Comparison of ENCODE assay signal across 21 cellular contexts in genomic region chr6:34839696-34840352, GRCh38. TPM values are rescaled to one million over a fixed set of nuclear protein-coding genes. Genes with fewer than 3 reads are reported as not detected.
DNase-seq lines count a peak whose midpoint lies in the region; ATAC-seq, FAIRE-seq and TF ChIP-seq lines count a peak whose summit lies in the region.
"Had no signal": no experiment of that assay in that cellular context is flagged by ENCODE, and none has a peak within 500 bp of the region (broad histone marks: within the 10 kb centered on the region; RNA-seq: fewer than 3 reads in every experiment).

No MANE protein-coding gene starts in this region.

- H3K4me1 ChIP-seq in H1 (replicated peaks in 1 of 4; ENCODE audit: control insufficient read depth in 3 of 4, insufficient read depth in 4 of 4, low read length in 3 of 4) (no peaks in the 10 kb centered on the region), ovary (ENCODE audit: insufficient read depth) (no peaks in the 10 kb centered on the region)
- H3K4me1 ChIP-seq: SJCRH30, testis had no signal

- H3K14ac ChIP-seq in H1 (ENCODE audit: insufficient read length): no peak overlapping the region

- H4K91ac ChIP-seq in H1 (replicated peaks; ENCODE audit: insufficient read length, low read length): no peak overlapping the region

- TF ChIP-seq RAD21 in H1 (IDR thresholded peaks at IDR 0.05 in 1 of 2, conservative IDR thresholded peaks at IDR 0.05 in 1 of 2; ENCODE audit: low read depth in 2 of 2, low read length in 2 of 2): no peak

- no peak for FAIRE-seq in H1 (lab: Jason Lieb, UNC)
- FAIRE-seq: islet of Langerhans had no signal

- TF ChIP-seq EP300 in H1 (IDR thresholded peaks at IDR 0.05; ENCODE audit: borderline replicate concordance in 1 of 2, low read depth in 2 of 2, low read length in 2 of 2) (no peak), ovary (IDR thresholded peaks at IDR 0.05) (no peak)

- H4K8ac ChIP-seq in H1 (ENCODE audit: extremely low read depth, insufficient read depth, low read length): peak overlapping the region; percentile 36; the same call in 1 of the 2 replicates

- no peak overlapping the region for H3K18ac ChIP-seq in H1 (ENCODE audit: extremely low read depth, low read length)

- H3K79me2 ChIP-seq in H1 (ENCODE audit: control insufficient read depth in 1 of 2, insufficient read depth in 2 of 2, low read length in 2 of 2): no peaks in the 10 kb centered on the region

- intact Hi-C loops in ovary (cut with DNase I): no loop called here

- no peaks in the 10 kb centered on the region for H3K27me3 Mint-ChIP-seq in stimulated activated naive CD8-positive, alpha-beta T cell treated with anti-CD3 and anti-CD28 coated beads, Interleukin-15, Interleukin-2, amounts not matched to agents 100 ng/mL and 50 ng/mL, for 24 hours
- H3K27me3 Mint-ChIP-seq in stimulated activated naive CD8-positive, alpha-beta T cell treated with anti-CD3 and anti-CD28 coated beads, Interleukin-15, amount 100 ng/mL, for 72 hours: no peaks in the 10 kb centered on the region
- H3K27me3 Mint-ChIP-seq in stimulated activated naive B cell treated with anti-CD40 and anti-IgM and Interleukin-4, amounts not matched to agents 10 μg/mL and 1 μg/mL and 100 μg/mL, for 72 hours: no peaks in the 10 kb centered on the region
- H3K27me3 Mint-ChIP-seq in osteocyte (ENCODE audit: unreplicated experiment): no peaks in the 10 kb centered on the region
- H3K27me3 Mint-ChIP-seq: naive thymus-derived CD8-positive, alpha-beta T cell; T-helper 17 cell had no signal

- DNase-seq in stimulated activated naive CD8-positive, alpha-beta T cell treated with anti-CD3 and anti-CD28 coated beads, Interleukin-15, amount 100 ng/mL, for 72 hours: no peak
- peak; percentile 69 for DNase-seq in MG63
- no peak for DNase-seq in H1 (ENCODE audit: low read depth in 1 of 2, low spot score in 2 of 2)
- DNase-seq in stimulated activated naive B cell treated with anti-CD40 and anti-IgM and Interleukin-4, amounts not matched to agents 10 μg/mL and 1 μg/mL and 100 μg/mL, for 72 hours: no peak
- no peak for DNase-seq in GM13977 (ENCODE audit: low spot score)
- no peak for DNase-seq in osteocyte (ENCODE audit: extremely low spot score, unreplicated experiment)
- no peak for DNase-seq in ovary
- DNase-seq: activated CD4-positive, CD25-positive, alpha-beta regulatory T cell; AML-193; central memory CD4-positive, alpha-beta T cell; effector CD4-positive, alpha-beta T cell; naive thymus-derived CD8-positive, alpha-beta T cell; NCI-H1092; NCI-H2081; SJCRH30; spleen; T-helper 17 cell; testis had no signal

- H2BK20ac ChIP-seq in H1 (ENCODE audit: low read length): no peak overlapping the region

- H3K27ac ChIP-seq in H1 (ENCODE audit: low read depth, low read length) (peak overlapping the region; percentile 53; the same call in 1 of the 2 replicates), ovary (no peak overlapping the region)
- H3K27ac ChIP-seq: SJCRH30, spleen, testis had no signal

- CTCF ChIA-PET in H1 (lab: Charles Lee; ENCODE audit: partially characterized antibody): interaction anchor here (0.9 to 1.2 kb wide), 2 partner anchors 22 to 28 kb away, joined by 3 read pairs; no protein-coding TSS in a partner anchor

- no peaks in the 10 kb centered on the region for H3K4me1 Mint-ChIP-seq in stimulated activated naive CD8-positive, alpha-beta T cell treated with anti-CD3 and anti-CD28 coated beads, Interleukin-15, Interleukin-2, amounts not matched to agents 100 ng/mL and 50 ng/mL, for 24 hours (ENCODE audit: low read depth)
- no peaks in the 10 kb centered on the region for H3K4me1 Mint-ChIP-seq in stimulated activated naive CD8-positive, alpha-beta T cell treated with anti-CD3 and anti-CD28 coated beads, Interleukin-15, amount 100 ng/mL, for 72 hours
- peaks cover 0 to 2% of the 10 kb centered on the region in 2 donors for H3K4me1 Mint-ChIP-seq in stimulated activated naive B cell treated with anti-CD40 and anti-IgM and Interleukin-4, amounts not matched to agents 10 μg/mL and 1 μg/mL and 100 μg/mL, for 72 hours
- H3K4me1 Mint-ChIP-seq in osteocyte (ENCODE audit: unreplicated experiment): no peaks in the 10 kb centered on the region
- H3K4me1 Mint-ChIP-seq: naive thymus-derived CD8-positive, alpha-beta T cell had no signal

- TF ChIP-seq POLR2A in H1 (IDR thresholded peaks at IDR 0.05; ENCODE audit: control extremely low read depth in 1 of 2, low read depth in 2 of 2, low read length in 2 of 2) (no peak), ovary (IDR thresholded peaks at IDR 0.05) (no peak)

- H3K27ac Mint-ChIP-seq in stimulated activated naive CD8-positive, alpha-beta T cell treated with anti-CD3 and anti-CD28 coated beads, Interleukin-15, Interleukin-2, amounts not matched to agents 100 ng/mL and 50 ng/mL, for 24 hours: peak overlapping the region; percentile 19
- no peak overlapping the region for H3K27ac Mint-ChIP-seq in stimulated activated naive CD8-positive, alpha-beta T cell treated with anti-CD3 and anti-CD28 coated beads, Interleukin-15, amount 100 ng/mL, for 72 hours
- peak overlapping the region; percentile 37 for H3K27ac Mint-ChIP-seq in stimulated activated naive B cell treated with anti-CD40 and anti-IgM and Interleukin-4, amounts not matched to agents 10 μg/mL and 1 μg/mL and 100 μg/mL, for 72 hours
- no peak overlapping the region for H3K27ac Mint-ChIP-seq in osteocyte (ENCODE audit: unreplicated experiment)
- H3K27ac Mint-ChIP-seq: activated T-helper 2 cell treated with anti-CD3 and anti-CD28 coated beads, Interferon-gamma antibody, Interleukin-2, Interleukin-4, amounts not matched to agents 10 μg/mL and 5 μg/mL and 100 μg/mL, durations not matched to agents 14 hours and 24 hours and 36 hours; T-helper 17 cell had no signal

- no peak overlapping the region for H3K4me3 Mint-ChIP-seq in stimulated activated naive CD8-positive, alpha-beta T cell treated with anti-CD3 and anti-CD28 coated beads, Interleukin-15, Interleukin-2, amounts not matched to agents 100 ng/mL and 50 ng/mL, for 24 hours
- no peak overlapping the region for H3K4me3 Mint-ChIP-seq in stimulated activated naive CD8-positive, alpha-beta T cell treated with anti-CD3 and anti-CD28 coated beads, Interleukin-15, amount 100 ng/mL, for 72 hours
- H3K4me3 Mint-ChIP-seq in stimulated activated naive B cell treated with anti-CD40 and anti-IgM and Interleukin-4, amounts not matched to agents 10 μg/mL and 1 μg/mL and 100 μg/mL, for 72 hours: no peak overlapping the region
- no peak overlapping the region for H3K4me3 Mint-ChIP-seq in osteocyte (ENCODE audit: unreplicated experiment)
- H3K4me3 Mint-ChIP-seq: naive thymus-derived CD8-positive, alpha-beta T cell; T-helper 17 cell had no signal

- H2BK120ac ChIP-seq in H1 (replicated peaks; ENCODE audit: low read depth, low read length): no peak overlapping the region

- H2BK15ac ChIP-seq in H1 (ENCODE audit: low read length): no peak overlapping the region

- ATAC-seq in stimulated activated naive CD8-positive, alpha-beta T cell treated with anti-CD3 and anti-CD28 coated beads, Interleukin-15, amount 100 ng/mL, for 72 hours: no peak
- ATAC-seq in stimulated activated naive B cell treated with anti-CD40 and anti-IgM and Interleukin-4, amounts not matched to agents 10 μg/mL and 1 μg/mL and 100 μg/mL, for 72 hours (replicated peaks): no peak
- ATAC-seq: naive thymus-derived CD8-positive, alpha-beta T cell; T-helper 17 cell had no signal

- no peak overlapping the region for H3K23ac ChIP-seq in H1 (ENCODE audit: insufficient read length)

- peaks cover 35% of the 10 kb centered on the region for H3K36me3 Mint-ChIP-seq in stimulated activated naive CD8-positive, alpha-beta T cell treated with anti-CD3 and anti-CD28 coated beads, Interleukin-15, Interleukin-2, amounts not matched to agents 100 ng/mL and 50 ng/mL, for 24 hours (ENCODE audit: low read depth)
- H3K36me3 Mint-ChIP-seq in stimulated activated naive B cell treated with anti-CD40 and anti-IgM and Interleukin-4, amounts not matched to agents 10 μg/mL and 1 μg/mL and 100 μg/mL, for 72 hours: peaks cover 28 to 39% of the 10 kb centered on the region in 2 donors
- H3K36me3 Mint-ChIP-seq in osteocyte (ENCODE audit: unreplicated experiment): peaks cover 32% of the 10 kb centered on the region

- POLR2A ChIA-PET in H1 (lab: Charles Lee; ENCODE audit: partially characterized antibody): interaction anchor here (1.0 kb wide), 1 partner anchor 79 kb away, joined by 4 read pairs; no protein-coding TSS in a partner anchor

- H3K36me3 ChIP-seq in MG63: peaks cover 86% of the 10 kb centered on the region
- peaks cover 4 to 19% (median 13%) of the 10 kb centered on the region in 4 experiments; a peak in 7 of 8 replicates for H3K36me3 ChIP-seq in H1 (ENCODE audit: control insufficient read depth in 2 of 4, insufficient read depth in 4 of 4, low read length in 3 of 4)
- H3K36me3 ChIP-seq in ovary: no peaks in the 10 kb centered on the region
- H3K36me3 ChIP-seq: SJCRH30 had no signal

- no peaks in the 10 kb centered on the region for H3K23me2 ChIP-seq in H1 (ENCODE audit: low read depth, low read length)

- H3K4ac ChIP-seq in H1 (replicated peaks; ENCODE audit: insufficient read length, low read depth, low read length): no peak overlapping the region

- H3K27me3 ChIP-seq in MG63: no peaks in the 10 kb centered on the region
- no peaks in the 10 kb centered on the region for H3K27me3 ChIP-seq in H1 (replicated peaks in 1 of 4; ENCODE audit: control insufficient read depth in 3 of 4, extremely low read depth in 1 of 4, insufficient read depth in 3 of 4, low read length in 3 of 4)
- no peaks in the 10 kb centered on the region for H3K27me3 ChIP-seq in ovary
- H3K27me3 ChIP-seq: SJCRH30, spleen, testis had no signal

- H3K79me1 ChIP-seq in H1 (ENCODE audit: low read depth, low read length): no peaks in the 10 kb centered on the region

- peaks cover 0 to 4% of the 10 kb centered on the region in 2 experiments for H4K20me1 ChIP-seq in H1 (replicated peaks in 1 of 2; ENCODE audit: control insufficient read depth in 1 of 2, insufficient read depth in 2 of 2, low read length in 2 of 2)

- TF ChIP-seq CTCF in H1 (IDR thresholded peaks at IDR 0.05; ENCODE audit: control extremely low read depth in 1 of 3, insufficient read depth in 1 of 3, low read depth in 1 of 3, low read length in 3 of 3) (no peak), GM13977 (IDR thresholded peaks at IDR 0.05; ENCODE audit: extremely low read depth, insufficient read depth, missing control alignments) (no peak), osteocyte (IDR thresholded peaks at IDR 0.05) (no peak), ovary (IDR thresholded peaks at IDR 0.05) (no peak)

- H4K5ac ChIP-seq in H1 (ENCODE audit: insufficient read length, low read depth, low read length): no peak overlapping the region

- H2AFZ ChIP-seq in H1 (ENCODE audit: low read length): no peak overlapping the region

- H2BK12ac ChIP-seq in H1 (ENCODE audit: low read depth, low read length): 0 out of 2 replicates have a peak overlapping the region, but pooled peaks have one; percentile 42

- H2BK5ac ChIP-seq in H1 (ENCODE audit: low read depth, low read length): peak overlapping the region; percentile 7; the same call in 1 of the 2 replicates

- no peak overlapping the region for H2AK5ac ChIP-seq in H1 (ENCODE audit: low read depth, low read length)

- H3K4me2 ChIP-seq in H1 (ENCODE audit: insufficient read depth in 1 of 2, low read depth in 2 of 2, low read length in 2 of 2): no peak overlapping the region

- in situ Hi-C loops in GM13977 (cut with MboI; ENCODE audit: low pct_unique_long_range_greater_than_20kb, low sequenced_read_pairs, unreplicated experiment): no loop called here

- H3K4me3 ChIP-seq in MG63 (no peak overlapping the region), H1 (ENCODE audit: extremely low read depth in 1 of 4, insufficient read depth in 2 of 4, low read depth in 3 of 4, low read length in 4 of 4) (no peak overlapping the region), ovary (no peak overlapping the region)
- H3K4me3 ChIP-seq: SJCRH30, spleen, testis had no signal

- no peaks in the 10 kb centered on the region for H3K9me3 Mint-ChIP-seq in stimulated activated naive CD8-positive, alpha-beta T cell treated with anti-CD3 and anti-CD28 coated beads, Interleukin-15, Interleukin-2, amounts not matched to agents 100 ng/mL and 50 ng/mL, for 24 hours
- no peaks in the 10 kb centered on the region for H3K9me3 Mint-ChIP-seq in stimulated activated naive CD8-positive, alpha-beta T cell treated with anti-CD3 and anti-CD28 coated beads, Interleukin-15, amount 100 ng/mL, for 72 hours
- H3K9me3 Mint-ChIP-seq in stimulated activated naive B cell treated with anti-CD40 and anti-IgM and Interleukin-4, amounts not matched to agents 10 μg/mL and 1 μg/mL and 100 μg/mL, for 72 hours: no peaks in the 10 kb centered on the region
- no peaks in the 10 kb centered on the region for H3K9me3 Mint-ChIP-seq in osteocyte (ENCODE audit: unreplicated experiment)
- H3K9me3 Mint-ChIP-seq: activated T-helper 2 cell treated with anti-CD3 and anti-CD28 coated beads, Interferon-gamma antibody, Interleukin-2, Interleukin-4, amounts not matched to agents 10 μg/mL and 5 μg/mL and 100 μg/mL, durations not matched to agents 14 hours and 24 hours and 36 hours; naive thymus-derived CD8-positive, alpha-beta T cell had no signal

- H3K56ac ChIP-seq in H1 (replicated peaks; ENCODE audit: insufficient read length, low read depth, low read length): no peak overlapping the region

- no peak overlapping the region for H3K9ac ChIP-seq in H1 (replicated peaks in 1 of 4; ENCODE audit: extremely low read depth in 1 of 4, low read depth in 3 of 4, low read length in 3 of 4)

- H3K9me3 ChIP-seq in MG63 (no peaks in the 10 kb centered on the region), H1 (ENCODE audit: insufficient read depth in 2 of 2, low read depth in 1 of 2, low read length in 1 of 2) (no peaks in the 10 kb centered on the region), ovary (no peaks in the 10 kb centered on the region)
- H3K9me3 ChIP-seq: SJCRH30, spleen, testis had no signal

- WGBS in H1 (ENCODE audit: extremely low coverage in 1 of 2, insufficient coverage in 1 of 2, insufficient read length in 1 of 2, insufficient replicate concordance in 2 of 2, low coverage in 1 of 2, low lambda C conversion rate in 2 of 2, missing lambda C conversion rate in 1 of 2), 2 experiments: 94% methylated on average over 15 of the region's 15 CpGs; no CpG with 5 or more reads in 1 of the 2 experiments
- 90 to 91% (median 91%) methylated on average over 15 of the region's 15 CpGs for WGBS in ovary, 3 donors

RNA-seq across cellular contexts. Expression of gene BLTP3A, which starts 47.9 kb away (rescaled TPM):
- 19.2 and 25.0 TPM in 2 replicates for total RNA-seq in MG63 (2014; rRNA removed; shearing (Covaris generic); ENCODE audit: low replicate concordance)
- total RNA-seq in H1 (2021; fragmentation: NEBNext Ultra II Directional; extraction: Animal tissue kit (Norgen Biotek cat#: 25700)): 17.2 and 18.5 TPM in 2 replicates
- polyA plus RNA-seq in H1 (2011; rRNA removed): 8.5 and 11.1 TPM in 2 replicates
- polyA plus RNA-seq in H1 (2011; cell fraction: cytosol; rRNA removed): 11.9 TPM
- 14.7 TPM for polyA plus RNA-seq in H1 (2011; cell fraction: nucleus; rRNA removed)
- polyA plus RNA-seq in H1 (2012, experiment 1 of 2): 7.4 to 9.7 TPM (median 9.6 TPM) in 4 replicates
- polyA plus RNA-seq in H1 (2012, experiment 2 of 2): 1.3 TPM
- 6.0 TPM for polyA plus RNA-seq in H1 (2013, experiment 1 of 2)
- polyA plus RNA-seq in H1 (2013, experiment 2 of 2): 5.6 TPM
- polyA minus RNA-seq in H1 (2011; rRNA and poly(A)+ RNA removed): 54.6 and 64.6 TPM in 2 replicates
- polyA minus RNA-seq in H1 (2011; cell fraction: cytosol; rRNA and poly(A)+ RNA removed): 22.5 TPM
- polyA minus RNA-seq in H1 (2011; cell fraction: nucleus; rRNA and poly(A)+ RNA removed): 23.0 TPM
- 18.4 and 20.0 TPM in 2 replicates for total RNA-seq in osteocyte
- 10 to 100 TPM in 2 of 7 donors, 1 to 10 TPM in 5; 6.3 to 18.1 (median 7.5) TPM for total RNA-seq in ovary
- polyA plus RNA-seq in ovary: 1 to 10 TPM; 2.7 to 7.5 TPM

RNA-seq across cellular contexts. Expression of gene TAF11, which starts 48.0 kb away (rescaled TPM):
- total RNA-seq in MG63 (2014; rRNA removed; shearing (Covaris generic); ENCODE audit: low replicate concordance): 169 and 174 TPM in 2 replicates
- 45.8 and 48.6 TPM in 2 replicates for total RNA-seq in H1 (2021; fragmentation: NEBNext Ultra II Directional; extraction: Animal tissue kit (Norgen Biotek cat#: 25700))
- polyA plus RNA-seq in H1 (2011; rRNA removed) (23.5 and 38.2 TPM in 2 replicates), ovary (10 to 100 TPM; 30.7 to 30.8 TPM)
- 40.4 TPM for polyA plus RNA-seq in H1 (2011; cell fraction: cytosol; rRNA removed)
- polyA plus RNA-seq in H1 (2011; cell fraction: nucleus; rRNA removed): 11.9 TPM
- polyA plus RNA-seq in H1 (2012, experiment 1 of 2): 40.7 to 56.3 TPM (median 45.1 TPM) in 4 replicates
- 12.9 TPM for polyA plus RNA-seq in H1 (2012, experiment 2 of 2)
- polyA plus RNA-seq in H1 (2013, experiment 1 of 2): 51.2 TPM
- 49.7 TPM for polyA plus RNA-seq in H1 (2013, experiment 2 of 2)
- polyA minus RNA-seq in H1 (2011; rRNA and poly(A)+ RNA removed): 13.3 and 13.7 TPM in 2 replicates
- 15.3 TPM for polyA minus RNA-seq in H1 (2011; cell fraction: cytosol; rRNA and poly(A)+ RNA removed)
- 13.9 TPM for polyA minus RNA-seq in H1 (2011; cell fraction: nucleus; rRNA and poly(A)+ RNA removed)
- total RNA-seq in osteocyte (33.8 and 35.8 TPM in 2 replicates), ovary (10 to 100 TPM; 16.0 to 25.0 (median 19.1) TPM)

RNA-seq across cellular contexts. Expression of gene ANKS1A, which starts 49.2 kb away (rescaled TPM):
- total RNA-seq in MG63 (2014; rRNA removed; shearing (Covaris generic); ENCODE audit: low replicate concordance): 15.8 and 20.9 TPM in 2 replicates
- 30.9 and 32.3 TPM in 2 replicates for total RNA-seq in H1 (2021; fragmentation: NEBNext Ultra II Directional; extraction: Animal tissue kit (Norgen Biotek cat#: 25700))
- polyA plus RNA-seq in H1 (2011; rRNA removed) (9.8 and 15.1 TPM in 2 replicates), ovary (10 to 100 TPM; 19.2 to 20.5 TPM)
- polyA plus RNA-seq in H1 (2011; cell fraction: cytosol; rRNA removed): 9.9 TPM
- 22.5 TPM for polyA plus RNA-seq in H1 (2011; cell fraction: nucleus; rRNA removed)
- polyA plus RNA-seq in H1 (2012, experiment 1 of 2): 19.4 to 22.4 TPM (median 20.4 TPM) in 4 replicates
- polyA plus RNA-seq in H1 (2012, experiment 2 of 2): 10.5 TPM
- polyA plus RNA-seq in H1 (2013, experiment 1 of 2): 12.6 TPM
- 12.2 TPM for polyA plus RNA-seq in H1 (2013, experiment 2 of 2)
- 30.6 and 38.7 TPM in 2 replicates for polyA minus RNA-seq in H1 (2011; rRNA and poly(A)+ RNA removed)
- 14.5 TPM for polyA minus RNA-seq in H1 (2011; cell fraction: cytosol; rRNA and poly(A)+ RNA removed)
- polyA minus RNA-seq in H1 (2011; cell fraction: nucleus; rRNA and poly(A)+ RNA removed): 19.7 TPM
- total RNA-seq in osteocyte (15.5 and 18.5 TPM in 2 replicates), ovary (10 to 100 TPM; 16.0 to 45.0 (median 28.9) TPM)

Comparison
In these comparisons a context has a peak if more than half of its experiments do, and no peak if none do; other contexts are left out.
1. H3K27ac Mint-ChIP-seq: peak in stimulated activated naive CD8-positive, alpha-beta T cell treated with anti-CD3 and anti-CD28 coated beads, Interleukin-15, Interleukin-2, amounts not matched to agents 100 ng/mL and 50 ng/mL, for 24 hours (single experiment) and stimulated activated naive B cell treated with anti-CD40 and anti-IgM and Interleukin-4, amounts not matched to agents 10 μg/mL and 1 μg/mL and 100 μg/mL, for 72 hours (single experiment); none in stimulated activated naive CD8-positive, alpha-beta T cell treated with anti-CD3 and anti-CD28 coated beads, Interleukin-15, amount 100 ng/mL, for 72 hours (0 of 2) and osteocyte (single experiment).